Comparison of ENCODE assay signal across 16 cellular contexts in the genomic region with DNA sequence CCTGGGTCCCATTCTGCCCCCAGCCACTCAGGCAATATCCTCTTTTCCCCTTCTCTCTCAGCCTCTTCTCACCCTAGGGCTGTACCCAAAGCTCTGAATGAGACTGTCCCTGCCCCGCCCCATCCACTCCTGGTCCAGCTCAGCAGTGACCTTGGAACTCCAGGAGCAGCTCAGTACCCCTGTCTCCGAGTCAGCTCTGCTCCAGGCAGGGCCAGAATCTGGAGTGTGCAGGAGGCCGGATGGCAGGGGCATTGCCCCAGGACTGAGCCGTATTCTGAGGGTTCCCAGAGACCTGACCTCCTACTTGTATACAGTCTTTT. TPM values are rescaled to one million over a fixed set of nuclear protein-coding genes. Genes with fewer than 3 reads are reported as not detected.
DNase-seq lines count a peak whose midpoint lies in the region; ATAC-seq and TF ChIP-seq lines count a peak whose summit lies in the region.
"Had no signal": no experiment of that assay in that cellular context is flagged by ENCODE, and none has a peak within 500 bp of the region (broad histone marks: within the 10 kb centered on the region; RNA-seq: fewer than 3 reads in every experiment).

No MANE protein-coding gene starts in this region.

- H3K36me3 Mint-ChIP-seq in CD8-positive, alpha-beta T cell, result no peaks in the 10 kb centered on the region
- H3K36me3 Mint-ChIP-seq in osteocyte (ENCODE audit: unreplicated experiment), result no peaks in the 10 kb centered on the region

- peaks cover 34% of the 10 kb centered on the region for H3K4me1 Mint-ChIP-seq in CD8-positive, alpha-beta T cell (ENCODE audit: low read depth)
- peaks cover 20% of the 10 kb centered on the region for H3K4me1 Mint-ChIP-seq in osteocyte (ENCODE audit: unreplicated experiment)

- POLR2A ChIA-PET in CD8-positive, alpha-beta T cell (lab: Charles Lee), result interaction anchor here (1.1 kb wide), 1 partner anchor 84 kb away, joined by 3 read pairs; no protein-coding TSS in a partner anchor
- POLR2A ChIA-PET in OCI-LY7 (lab: Charles Lee), result no interaction called here

- H2AFZ ChIP-seq in Karpas-422 (ENCODE audit: low read length) (no peak overlapping the region), OCI-LY7 (ENCODE audit: low read length) (no peak overlapping the region)

- H4K20me1 ChIP-seq in Karpas-422 (ENCODE audit: insufficient read depth, low read depth, low read length) (0 out of 2 replicates have a peak, but pooled peaks cover 2% of the 10 kb centered on the region), OCI-LY7 (ENCODE audit: insufficient read depth, low read length) (no peaks in the 10 kb centered on the region)

- no peak for ATAC-seq in CD8-positive, alpha-beta T cell

- peak overlapping the region; percentile 16 for H3K4me3 Mint-ChIP-seq in CD8-positive, alpha-beta T cell
- peak overlapping the region; percentile 78 for H3K4me3 Mint-ChIP-seq in osteocyte (ENCODE audit: unreplicated experiment)

- no peaks in the 10 kb centered on the region for H3K9me3 Mint-ChIP-seq in CD8-positive, alpha-beta T cell
- H3K9me3 Mint-ChIP-seq in osteocyte (ENCODE audit: unreplicated experiment), result no peaks in the 10 kb centered on the region
- H3K9me3 Mint-ChIP-seq: activated CD4-positive, alpha-beta memory T cell treated with anti-CD3 and anti-CD28 coated beads, Interleukin-2, amount 10 ng/mL, durations not matched to agents 7 days and 5 days had no signal

- H3K27me3 Mint-ChIP-seq in CD8-positive, alpha-beta T cell (ENCODE audit: low read depth), result peaks cover 83% of the 10 kb centered on the region
- H3K27me3 Mint-ChIP-seq in osteocyte (ENCODE audit: unreplicated experiment), result peaks cover 31% of the 10 kb centered on the region

- DNase-seq in CD8-positive, alpha-beta T cell, result peak in 1 of 7 experiments; percentile 46
- DNase-seq in Karpas-422 (peak; percentile 26), osteocyte (ENCODE audit: extremely low spot score, unreplicated experiment) (peak; percentile 64), COLO668 (lab: John Stamatoyannopoulos, UW; ENCODE audit: unreplicated experiment) (no peak), anterior cingulate cortex (lab: John Stamatoyannopoulos, UW) (no peak), OCI-LY7 (ENCODE audit: low spot score) (no peak)
- DNase-seq: activated CD4-positive, alpha-beta memory T cell treated with anti-CD3 and anti-CD28 coated beads, Interleukin-2, amount 10 ng/mL, durations not matched to agents 7 days and 5 days; NCI-H226; PC-9; T-helper 1 cell had no signal

- no peak overlapping the region for H3K4me2 ChIP-seq in Karpas-422 (ENCODE audit: low read depth, low read length, poor library complexity, severe bottlenecking)
- no peak overlapping the region for H3K4me2 ChIP-seq in OCI-LY7 (ENCODE audit: low read length)

- no peaks in the 10 kb centered on the region for H3K9me2 ChIP-seq in Karpas-422 (replicated peaks; ENCODE audit: insufficient read depth, low read length)
- H3K9me2 ChIP-seq in OCI-LY7 (ENCODE audit: insufficient read depth, low read length), result no peaks in the 10 kb centered on the region

- no peaks in the 10 kb centered on the region for H3K36me3 ChIP-seq in CD8-positive, alpha-beta T cell (ENCODE audit: insufficient read depth, low read length)
- H3K36me3 ChIP-seq in Karpas-422 (ENCODE audit: insufficient read depth, low read length) (no peaks in the 10 kb centered on the region), iPS-15b (ENCODE audit: control insufficient read depth, insufficient read depth, low read length) (no peaks in the 10 kb centered on the region), OCI-LY7 (ENCODE audit: insufficient read depth, low read length) (no peaks in the 10 kb centered on the region)
- H3K36me3 ChIP-seq: cardiac muscle cell, neutrophil had no signal

- no peaks in the 10 kb centered on the region for H3K9me3 ChIP-seq in CD8-positive, alpha-beta T cell (ENCODE audit: low read length)
- H3K9me3 ChIP-seq in Karpas-422 (ENCODE audit: low read length) (no peaks in the 10 kb centered on the region), iPS-15b (ENCODE audit: control insufficient read depth, insufficient read depth, low read length) (no peaks in the 10 kb centered on the region), OCI-LY7 (ENCODE audit: low read length) (no peaks in the 10 kb centered on the region)
- H3K9me3 ChIP-seq: neutrophil had no signal

- no TSS peak for BruUV-seq in OCI-LY7 (replicated peaks; lab: Mats Ljungman, UMichigan)

- H3K79me2 ChIP-seq in Karpas-422 (ENCODE audit: low read length) (no peaks in the 10 kb centered on the region), OCI-LY7 (ENCODE audit: insufficient read depth, low read depth, low read length) (no peaks in the 10 kb centered on the region)

- peaks cover 17% of the 10 kb centered on the region for H3K4me1 ChIP-seq in CD8-positive, alpha-beta T cell (ENCODE audit: insufficient read depth, low read length)
- H3K4me1 ChIP-seq in Karpas-422 (ENCODE audit: low read length) (peaks cover 15% of the 10 kb centered on the region), iPS-15b (ENCODE audit: control insufficient read depth, insufficient read depth, low read length) (no peaks in the 10 kb centered on the region), OCI-LY7 (ENCODE audit: insufficient read depth, low read length, poor library complexity, severe bottlenecking) (peaks cover 11% of the 10 kb centered on the region)

- no peak overlapping the region for H3K27ac Mint-ChIP-seq in CD8-positive, alpha-beta T cell
- no peak overlapping the region for H3K27ac Mint-ChIP-seq in osteocyte (ENCODE audit: unreplicated experiment)
- H3K27ac Mint-ChIP-seq: activated CD4-positive, alpha-beta memory T cell treated with anti-CD3 and anti-CD28 coated beads, Interleukin-2, amount 10 ng/mL, durations not matched to agents 7 days and 5 days had no signal

- no peak overlapping the region for H3K27ac ChIP-seq in CD8-positive, alpha-beta T cell (ENCODE audit: low read depth, low read length)
- no peak overlapping the region for H3K27ac ChIP-seq in Karpas-422 (ENCODE audit: low read length)
- H3K27ac ChIP-seq in OCI-LY7 (ENCODE audit: low read depth, low read length, poor library complexity, severe bottlenecking), result no peak overlapping the region
- H3K27ac ChIP-seq: cardiac muscle cell, neutrophil, PC-9 had no signal

- H3K27me3 ChIP-seq in CD8-positive, alpha-beta T cell (ENCODE audit: insufficient read depth, low read length), result peaks cover 39% of the 10 kb centered on the region
- H3K27me3 ChIP-seq in Karpas-422 (ENCODE audit: low read length) (no peaks in the 10 kb centered on the region), iPS-15b (ENCODE audit: control insufficient read depth, insufficient read depth, low read length) (peaks cover 80% of the 10 kb centered on the region)

- no peak overlapping the region for H3K4me3 ChIP-seq in CD8-positive, alpha-beta T cell (ENCODE audit: low read depth, low read length)
- no peak overlapping the region for H3K4me3 ChIP-seq in Karpas-422 (ENCODE audit: low read length)
- H3K4me3 ChIP-seq in iPS-15b (ENCODE audit: low read depth, low read length), result peak overlapping the region; percentile 71
- no peak overlapping the region for H3K4me3 ChIP-seq in OCI-LY7 (ENCODE audit: low read depth, low read length, poor library complexity, severe bottlenecking)

- TF ChIP-seq CTCF in CD8-positive, alpha-beta T cell (IDR thresholded peaks at IDR 0.05), result no peak
- no peak for TF ChIP-seq CTCF in osteocyte (IDR thresholded peaks at IDR 0.05)
- no peak for TF ChIP-seq CTCF in OCI-LY7 (conservative IDR thresholded peaks at IDR 0.05; ENCODE audit: low read length)

- CTCF ChIA-PET in CD8-positive, alpha-beta T cell (lab: Charles Lee), result interaction anchor here (0.9 to 1.1 kb wide), 3 partner anchors 89 to 201 kb away, joined by 3 to 5 read pairs (median 3); no protein-coding TSS in a partner anchor
- CTCF ChIA-PET in OCI-LY7 (lab: Charles Lee; ENCODE audit: unreplicated experiment), result interaction anchor here (1.1 to 2.0 kb wide), 2 partner anchors 84 to 89 kb away, joined by 4 read pairs; no protein-coding TSS in a partner anchor

- H3K9ac ChIP-seq in Karpas-422 (ENCODE audit: low read length) (no peak overlapping the region), iPS-15b (ENCODE audit: low read depth, low read length) (no peak overlapping the region)

- intact Hi-C loops in CD8-positive, alpha-beta T cell (cut with DNase I, micrococcal nuclease), result loop anchor here (5.0 to 10.0 kb wide), 4 partner anchors 170 to 378 kb away; a partner anchor contains a TSS
- intact Hi-C loops in OCI-LY7 (cut with micrococcal nuclease; ENCODE audit: unreplicated experiment), result loop anchor here (10.0 kb wide), 1 partner anchor 360 kb away; a partner anchor contains a TSS

RNA-seq across cellular contexts. Expression of a gene that starts 2.0 kb away (rescaled TPM):
- not detected for total RNA-seq in CD8-positive, alpha-beta T cell
- not detected in 2 replicates for total RNA-seq in Karpas-422 (2014; rRNA removed; shearing (Covaris generic); ENCODE audit: low replicate concordance)
- 0.55 and 0.73 TPM in 2 replicates for total RNA-seq in osteocyte
- total RNA-seq in OCI-LY7 (2014; rRNA removed; shearing (Covaris generic)), result not detected in 2 replicates
- total RNA-seq in OCI-LY7 (2022), result not detected in 2 replicates
- total RNA-seq: activated CD4-positive, alpha-beta memory T cell treated with anti-CD3 and anti-CD28 coated beads, Interleukin-2, amount 10 ng/mL, durations not matched to agents 7 days and 5 days; cardiac muscle cell; epithelial cell of proximal tubule; frontal cortex; PC-9 had no signal

RNA-seq across cellular contexts. Expression of a gene that starts 16.9 kb away (rescaled TPM):
- total RNA-seq in CD8-positive, alpha-beta T cell, result 1 to 10 TPM; 7.2 to 9.7 TPM
- 0.56 and 0.76 TPM in 2 replicates for total RNA-seq in Karpas-422 (2014; rRNA removed; shearing (Covaris generic); ENCODE audit: low replicate concordance)
- 2.1 and 2.9 TPM in 2 replicates for total RNA-seq in osteocyte
- total RNA-seq in OCI-LY7 (2014; rRNA removed; shearing (Covaris generic)), result 0.60 TPM in 1 of 2 replicates, not detected in the other
- 2.6 and 3.0 TPM in 2 replicates for total RNA-seq in OCI-LY7 (2022)
- total RNA-seq: cardiac muscle cell had no signal

RNA-seq across cellular contexts. Expression of a gene that starts 27.0 kb away (rescaled TPM):
- not detected for total RNA-seq in CD8-positive, alpha-beta T cell
- not detected in 2 replicates for total RNA-seq in Karpas-422 (2014; rRNA removed; shearing (Covaris generic); ENCODE audit: low replicate concordance)
- total RNA-seq in osteocyte, result not detected in 2 replicates
- not detected in 2 replicates for total RNA-seq in OCI-LY7 (2014; rRNA removed; shearing (Covaris generic))
- not detected in 2 replicates for total RNA-seq in OCI-LY7 (2022)
- total RNA-seq: activated CD4-positive, alpha-beta memory T cell treated with anti-CD3 and anti-CD28 coated beads, Interleukin-2, amount 10 ng/mL, durations not matched to agents 7 days and 5 days; cardiac muscle cell; epithelial cell of proximal tubule; frontal cortex had no signal

RNA-seq across cellular contexts. Expression of a gene that starts 38.9 kb away (rescaled TPM):
- total RNA-seq in CD8-positive, alpha-beta T cell, result under 1 TPM; 0.28 to 0.41 TPM
- total RNA-seq in Karpas-422 (2014; rRNA removed; shearing (Covaris generic); ENCODE audit: low replicate concordance), result 1.0 and 5.1 TPM in 2 replicates
- 10.7 and 11.5 TPM in 2 replicates for total RNA-seq in osteocyte
- 0.79 and 0.82 TPM in 2 replicates for total RNA-seq in OCI-LY7 (2014; rRNA removed; shearing (Covaris generic))
- total RNA-seq in OCI-LY7 (2022), result 1.9 and 2.3 TPM in 2 replicates
- total RNA-seq: cardiac muscle cell, MCF 10A had no signal

Comparison
In these comparisons a context has a peak if more than half of its experiments do, and no peak if none do; other contexts are left out.
1. DNase-seq: peak in Karpas-422 (single experiment) and osteocyte (single experiment); none in COLO668 (single experiment), anterior cingulate cortex (0 of 58) and OCI-LY7 (single experiment).